ENCODE assay signal across 8 cellular contexts in the genomic region with DNA sequence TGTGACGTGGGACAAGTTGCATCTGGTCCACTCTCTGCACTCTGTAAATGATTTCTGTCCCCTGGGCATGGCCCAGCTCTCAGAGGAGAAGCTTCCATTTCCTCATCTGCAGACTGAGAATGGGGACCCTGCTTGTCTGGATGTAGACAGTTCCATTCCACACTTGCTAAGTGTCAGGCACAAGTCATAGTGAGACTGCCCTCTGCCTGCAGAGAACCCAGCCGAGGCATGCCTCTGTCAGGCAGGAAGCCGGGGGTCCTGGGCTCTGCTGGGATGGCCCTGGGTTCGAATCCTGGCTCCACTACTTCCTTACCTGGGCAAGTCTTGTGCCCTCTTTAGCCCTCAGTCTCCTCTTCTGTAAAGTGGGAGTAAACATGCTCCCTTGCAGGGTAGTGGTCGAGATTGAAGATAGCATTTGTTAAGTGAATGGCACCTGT. TPM values are rescaled to one million over a fixed set of nuclear protein-coding genes. Genes with fewer than 3 reads are reported as not detected.
DNase-seq lines count a peak whose midpoint lies in the region; ATAC-seq and TF ChIP-seq lines count a peak whose summit lies in the region.

No MANE protein-coding gene starts in this region.

- peaks cover 49% of the 10 kb centered on the region in 2 donors for H3K4me1 ChIP-seq in thyroid gland

- H3K36me3 ChIP-seq in thyroid gland = no peaks in the 10 kb centered on the region

- H3K9me3 ChIP-seq in thyroid gland = no peaks in the 10 kb centered on the region

- no peaks in the 10 kb centered on the region for H3K27me3 ChIP-seq in thyroid gland

- peak; percentile 6 for TF ChIP-seq CTCF in GM12864 (IDR thresholded peaks at IDR 0.05; ENCODE audit: low read depth, low read length, missing control alignments)
- TF ChIP-seq CTCF in thyroid gland (IDR thresholded peaks at IDR 0.05) = no peak

- DNase-seq in GM12864 (ENCODE audit: low read depth) (no peak), UCSD-AML1 (lab: John Stamatoyannopoulos, UW; ENCODE audit: unreplicated experiment) (peak; percentile 58), glomerular visceral epithelial cell (ENCODE audit: extremely low spot score) (peak; percentile 34), thyroid gland (no peak), Ammon's horn (ENCODE audit: low spot score) (no peak), NCI-H524 treated with DMSO at 0.1 percent for 48 hours (lab: John Stamatoyannopoulos, UW) (no peak)

- ATAC-seq in GM21786 (IDR thresholded peaks at IDR 0.05; ENCODE audit: unreplicated experiment) (peak; percentile 10), HG02885 (IDR thresholded peaks at IDR 0.05; ENCODE audit: poor library complexity, unreplicated experiment) (no peak)

- no peak for TF ChIP-seq POLR2A in thyroid gland (IDR thresholded peaks at IDR 0.05)

- H3K27ac ChIP-seq in thyroid gland = peak overlapping the region; percentile 94 to 97 (median 94)

- 67 to 75% methylated on average over 4 to 5 of the region's 5 CpGs for WGBS in thyroid gland, 2 donors

- H3K4me3 ChIP-seq in GM12864 (ENCODE audit: low read depth, low read length) = peak overlapping the region; percentile 88
- H3K4me3 ChIP-seq in thyroid gland (replicated peaks in 1 of 3) = peak overlapping the region in 1 of 3 donors; percentile 78

- intact Hi-C loops in thyroid gland (cut with DNase I) = loop anchor here (10.0 kb wide), 3 partner anchors 86 to 244 kb away; partner anchors contain the start of genes KCNJ12 and USP22

RNA-seq across cellular contexts. Expression of gene MAP2K3, which starts 4.1 kb away (rescaled TPM):
- total RNA-seq in thyroid gland = 10 to 100 TPM; 15.5 to 23.4 (median 21.3) TPM

RNA-seq across cellular contexts. Expression of gene NATD1, which starts 35.4 kb away (rescaled TPM):
- 10 to 100 TPM; 18.6 to 34.1 (median 21.2) TPM for total RNA-seq in thyroid gland

Comparison
In these comparisons a context has a peak if more than half of its experiments do, and no peak if none do; other contexts are left out.
1. DNase-seq: peak in UCSD-AML1 (single experiment) and glomerular visceral epithelial cell (single experiment); none in GM12864 (single experiment), thyroid gland (0 of 2), Ammon's horn (single experiment) and NCI-H524 treated with DMSO at 0.1 percent for 48 hours (single experiment).